In genomic region chr19:18109731-18110671, GRCh38 we compare ENCODE assay signal across 8 cellular contexts. TPM values are rescaled to one million over a fixed set of nuclear protein-coding genes. Genes with fewer than 3 reads are reported as not detected.
A peak's percentile ranks its signal among the peaks of the same experiment; 100 is the strongest.
DNase-seq lines count a peak whose midpoint lies in the region; ATAC-seq, FAIRE-seq and TF ChIP-seq lines count a peak whose summit lies in the region.

No MANE protein-coding gene starts in this region.

- TF ChIP-seq EP300 in A549 (IDR thresholded peaks at IDR 0.05), result no peak

- FAIRE-seq in A549 (lab: Jason Lieb, UNC), result no peak

- DNase-seq in A549 (ENCODE audit: low read depth in 1 of 2, low spot score in 1 of 2) (no peak), caudate nucleus (lab: John Stamatoyannopoulos, UW) (peak in 25 of 61 donors; percentile 23 to 76 (median 56)), left lobe of liver (ENCODE audit: low spot score) (peak; percentile 88), SIG-M5 treated with dmso at 0.1 percent for 504 hours (lab: John Stamatoyannopoulos, UW; ENCODE audit: unreplicated experiment) (no peak)
- DNase-seq in stimulated activated CD8-positive, alpha-beta memory T cell treated with anti-CD3 and anti-CD28 coated beads, Interleukin-12 subunit alpha, Interleukin-12 subunit beta, amount 100 ng/mL, for 4 hours (ENCODE audit: low read depth), result peak; percentile 35

- CTCF ChIA-PET in A549 (lab: Yijun Ruan, JAX), result interaction anchor here (1.1 to 5.4 kb wide), 6 partner anchors 20 to 142 kb away, joined by 4 to 32 read pairs (median 6); no protein-coding TSS in a partner anchor

- TF ChIP-seq POLR2A in A549 (IDR thresholded peaks at IDR 0.05; ENCODE audit: low read length) (0 out of 2 replicates have a peak, but pooled peaks have one; percentile 5), GM18951 (IDR thresholded peaks at IDR 0.05; ENCODE audit: extremely low read depth, insufficient read depth, insufficient read length) (peak; percentile 52)

- WGBS in A549 (ENCODE audit: missing lambda C conversion rate), result 9% methylated on average over 15 of the region's 97 CpGs

- POLR2A ChIA-PET in A549 (lab: Yijun Ruan, JAX), result interaction anchor here (0.6 kb wide), 1 partner anchor 130 kb away, joined by 3 read pairs; no protein-coding TSS in a partner anchor

- H3K4me3 ChIP-seq in A549, result peak overlapping the region; percentile 83

- ATAC-seq in A549, result peak; percentile 77 to 81
- ATAC-seq in SK-N-SH treated with all-trans-retinoic acid at 6 μM for 48 hours, result peak; percentile 72
- ATAC-seq in left lobe of liver, result peak; percentile 84
- no peak for ATAC-seq in HG02840 (IDR thresholded peaks at IDR 0.05; ENCODE audit: low FRiP score, unreplicated experiment)

- no peaks in the 10 kb centered on the region for H3K9me3 ChIP-seq in A549

- no peak for TF ChIP-seq CTCF in A549 (IDR thresholded peaks at IDR 0.05)

- peaks cover 16% of the 10 kb centered on the region for H3K4me1 ChIP-seq in A549

- in situ Hi-C loops in GM18951 (cut with MboI; ENCODE audit: low sequenced_read_pairs, unreplicated experiment), result no loop called here

- H3K27ac ChIP-seq in A549 (peak overlapping the region; percentile 78 to 90), caudate nucleus (ENCODE audit: low read depth, low read length) (peak overlapping the region; percentile 58)

- H3K4me2 ChIP-seq in A549, result peak overlapping the region; percentile 93

- no peak for TF ChIP-seq RAD21 in A549 (conservative IDR thresholded peaks at IDR 0.05 in 1 of 2, IDR thresholded peaks at IDR 0.05 in 1 of 2)

TF ChIP-seq in A549, 52 proteins besides CTCF, POLR2A, EP300 and RAD21:
- TF ChIP-seq ZFP36 (IDR thresholded peaks at IDR 0.05; ENCODE audit: borderline replicate concordance, partially characterized antibody) (peak; percentile 77), MAZ (IDR thresholded peaks at IDR 0.05; ENCODE audit: borderline replicate concordance, low read depth, low read length) (no peak)

TF ChIP-seq in SK-N-SH treated with all-trans-retinoic acid at 6 μM for 48 hours, 23 proteins besides CTCF, POLR2A, EP300 and RAD21:
- TF ChIP-seq BACH2 (CRISPR knock-in tag; IDR thresholded peaks at IDR 0.05; ENCODE audit: borderline replicate concordance) (no peak), ZFP3 (CRISPR knock-in tag; IDR thresholded peaks at IDR 0.05) (no peak)

RNA-seq across cellular contexts. Expression of gene MAST3, which starts 12.4 kb away (rescaled TPM):
- polyA plus RNA-seq in A549 (2011; rRNA removed) (1.3 and 1.9 TPM in 2 replicates), A549 (2017; fragmentation: RNase III; extraction: RNeasy Plus Mini Kit Qiagen cat#74134 plus additional on column Dnase treatment) (2.0 to 2.5 TPM (median 2.0 TPM) in 3 replicates)
- 1.7 and 2.2 TPM in 2 replicates for polyA plus RNA-seq in A549 (2012; cell fraction: cytosol; rRNA removed)
- 6.2 TPM in 2 replicates for polyA plus RNA-seq in A549 (2012; cell fraction: nucleus; rRNA removed)
- 3.4 and 3.5 TPM in 2 replicates for polyA minus RNA-seq in A549 (2011; rRNA and poly(A)+ RNA removed)
- 18.4 TPM for total RNA-seq in left lobe of liver

RNA-seq across cellular contexts. Expression of gene IL12RB1, which starts 23.3 kb away (rescaled TPM):
- polyA plus RNA-seq in A549 (2011; rRNA removed) (not detected in 2 replicates), A549 (2017; fragmentation: RNase III; extraction: RNeasy Plus Mini Kit Qiagen cat#74134 plus additional on column Dnase treatment) (not detected in 3 replicates)
- polyA plus RNA-seq in A549 (2012; cell fraction: cytosol; rRNA removed), result not detected in 2 replicates
- not detected in 2 replicates for polyA plus RNA-seq in A549 (2012; cell fraction: nucleus; rRNA removed)
- not detected in 2 replicates for polyA minus RNA-seq in A549 (2011; rRNA and poly(A)+ RNA removed)
- 0.25 TPM for total RNA-seq in left lobe of liver

RNA-seq across cellular contexts. Expression of gene PIK3R2, which starts 43.0 kb away (rescaled TPM):
- 5.3 and 6.7 TPM in 2 replicates for polyA plus RNA-seq in A549 (2011; rRNA removed)
- polyA plus RNA-seq in A549 (2012; cell fraction: cytosol; rRNA removed), result 8.3 and 12.6 TPM in 2 replicates
- 13.9 and 20.4 TPM in 2 replicates for polyA plus RNA-seq in A549 (2012; cell fraction: nucleus; rRNA removed)
- polyA plus RNA-seq in A549 (2017; fragmentation: RNase III; extraction: RNeasy Plus Mini Kit Qiagen cat#74134 plus additional on column Dnase treatment), result 8.3 to 12.4 TPM (median 9.3 TPM) in 3 replicates
- polyA minus RNA-seq in A549 (2011; rRNA and poly(A)+ RNA removed), result 4.8 and 7.7 TPM in 2 replicates
- total RNA-seq in left lobe of liver, result 14.8 TPM

Comparison
In these comparisons a context has a peak if more than half of its experiments do, and no peak if none do; other contexts are left out.
1. DNase-seq: peak in left lobe of liver (single experiment) and stimulated activated CD8-positive, alpha-beta memory T cell treated with anti-CD3 and anti-CD28 coated beads, Interleukin-12 subunit alpha, Interleukin-12 subunit beta, amount 100 ng/mL, for 4 hours (single experiment); none in A549 (0 of 2) and SIG-M5 treated with dmso at 0.1 percent for 504 hours (single experiment).